In genomic region chr10:31630866-31631567, GRCh38 we compare ENCODE assay signal across 1 cellular context.
TF ChIP-seq lines count a peak whose summit lies in the region.

No MANE protein-coding gene starts in this region.

TF ChIP-seq in GM12878, 131 proteins besides CTCF, POLR2A, EP300 and RAD21 (continued from another document):
- TF ChIP-seq PRDM15 (CRISPR knock-in tag; IDR thresholded peaks at IDR 0.05) (no peak), ZNF622 (IDR thresholded peaks at IDR 0.05) (no peak), CBX3 (IDR thresholded peaks at IDR 0.05; ENCODE audit: borderline replicate concordance, low read depth) (no peak), STAT3 (IDR thresholded peaks at IDR 0.05; ENCODE audit: low read depth, low read length) (no peak), POU2F2 (IDR thresholded peaks at IDR 0.05; ENCODE audit: borderline replicate concordance, low read depth, low read length) (no peak), NFXL1 (IDR thresholded peaks at IDR 0.05; ENCODE audit: borderline replicate concordance) (no peak), ZBTB4 (CRISPR knock-in tag; IDR thresholded peaks at IDR 0.05) (no peak), WRNIP1 (IDR thresholded peaks at IDR 0.05; ENCODE audit: borderline replicate concordance, low read depth, low read length) (no peak), NFIC (IDR thresholded peaks at IDR 0.05; ENCODE audit: low read depth, low read length) (0 out of 2 replicates have a peak, but pooled peaks have one; percentile 31), SP1 (IDR thresholded peaks at IDR 0.05; ENCODE audit: low read depth, low read length) (no peak), PBX3 (IDR thresholded peaks at IDR 0.05; ENCODE audit: insufficient replicate concordance, low read depth, low read length) (no peak), SMC3 (IDR thresholded peaks at IDR 0.05; ENCODE audit: borderline replicate concordance, low read length) (no peak), ZNF24 (IDR thresholded peaks at IDR 0.05) (peak; percentile 35; the same call in 1 of the 2 replicates), EED (IDR thresholded peaks at IDR 0.05; ENCODE audit: low read depth) (no peak), EZH2 (IDR thresholded peaks at IDR 0.05; ENCODE audit: borderline replicate concordance, control insufficient read depth, low read depth, low read length) (no peak), BCL3 (IDR thresholded peaks at IDR 0.05; ENCODE audit: borderline replicate concordance, insufficient read depth, low read depth, low read length, poor library complexity, severe bottlenecking) (no peak), NR2F1 (conservative IDR thresholded peaks at IDR 0.05) (peak; percentile 66; the same call in 1 of the 2 replicates), PML (IDR thresholded peaks at IDR 0.05; ENCODE audit: low read length) (no peak), NR2C1 (IDR thresholded peaks at IDR 0.05) (no peak), IRF4 (IDR thresholded peaks at IDR 0.05; ENCODE audit: low read depth, low read length) (peak; percentile 24; the same call in 1 of the 2 replicates), E2F8 (IDR thresholded peaks at IDR 0.05; ENCODE audit: low read depth, partially characterized antibody) (no peak), SREBF2 (IDR thresholded peaks at IDR 0.05; ENCODE audit: low read length) (no peak), TCF3 (IDR thresholded peaks at IDR 0.05; ENCODE audit: borderline replicate concordance, insufficient read depth, low read depth, low read length) (no peak), RELB (IDR thresholded peaks at IDR 0.05; ENCODE audit: low read depth) (peak; percentile 64; the same call in 1 of the 2 replicates), PAX5 (IDR thresholded peaks at IDR 0.05; ENCODE audit: borderline replicate concordance, low read depth, low read length) (0 out of 2 replicates have a peak, but pooled peaks have one; percentile 32), CEBPB (IDR thresholded peaks at IDR 0.05; ENCODE audit: borderline replicate concordance in 1 of 2, low read depth in 2 of 2, low read length in 2 of 2) (no peak), CREM (IDR thresholded peaks at IDR 0.05; ENCODE audit: low read depth) (peak; percentile 11; the same call in 1 of the 2 replicates), RUNX3 (IDR thresholded peaks at IDR 0.05; ENCODE audit: low read length) (peak; percentile 42; the same call in 1 of the 2 replicates), FOXM1 (IDR thresholded peaks at IDR 0.05; ENCODE audit: low read depth, low read length) (no peak), GATAD2B (conservative IDR thresholded peaks at IDR 0.05; ENCODE audit: low read depth) (no peak), ZNF384 (IDR thresholded peaks at IDR 0.05; ENCODE audit: borderline replicate concordance, low read depth, low read length) (no peak), JUND (IDR thresholded peaks at IDR 0.05; ENCODE audit: low read depth, low read length) (no peak), MYB (IDR thresholded peaks at IDR 0.05; ENCODE audit: borderline replicate concordance, low read depth, low read length) (no peak)
